23 cellular contexts compared by ENCODE assay signal in genomic region chr5:172425402-172425801, GRCh38. TPM values are rescaled to one million over a fixed set of nuclear protein-coding genes. Genes with fewer than 3 reads are reported as not detected.
DNase-seq lines count a peak whose midpoint lies in the region; ATAC-seq and TF ChIP-seq lines count a peak whose summit lies in the region.
"Had no signal": no experiment of that assay in that cellular context is flagged by ENCODE, and none has a peak within 500 bp of the region (broad histone marks: within the 10 kb centered on the region; RNA-seq: fewer than 3 reads in every experiment).

No MANE protein-coding gene starts in this region.

- H3K4me3 ChIP-seq in right atrium auricular region, result no peak overlapping the region
- H3K4me3 ChIP-seq in right cardiac atrium (ENCODE audit: low read length), result no peak overlapping the region
- no peak overlapping the region for H3K4me3 ChIP-seq in mucosa of stomach (ENCODE audit: low read length)
- H3K4me3 ChIP-seq in stomach smooth muscle (ENCODE audit: low read length in 2 of 2), result peak overlapping the region in 1 of 2 donors; percentile 8
- H3K4me3 ChIP-seq: A549, BLaER1, right lobe of liver, thoracic aorta had no signal

- DNase-seq in right atrium auricular region (ENCODE audit: low spot score) (no peak), right cardiac atrium (no peak), T-helper 2 cell (no peak), ACHN (no peak), KBM-7 (no peak)
- DNase-seq: activated CD4-positive, alpha-beta T cell treated with anti-CD3 and anti-CD28 coated beads, Interleukin-2, amount 50 U/mL, for 4 hours; activated effector memory CD4-positive, alpha-beta T cell treated with Interleukin-2 at 50 U/mL for 16 hours; activated naive CD8-positive, alpha-beta T cell treated with anti-CD3 and anti-CD28 coated beads, Interleukin-2, amount 50 U/mL, for 24 hours; foreskin keratinocyte; HCEC 1CT; Kasumi-1; NCI-H1048; NCI-H2029; right lobe of liver; stimulated activated CD4-positive, alpha-beta T cell treated with anti-CD3 and anti-CD28 coated beads, Interleukin-15, amount 100 ng/mL, for 24 hours had no signal

- no peaks in the 10 kb centered on the region for H3K27me3 ChIP-seq in right atrium auricular region
- no peaks in the 10 kb centered on the region for H3K27me3 ChIP-seq in right cardiac atrium (ENCODE audit: control insufficient read depth, insufficient read depth)
- H3K27me3 ChIP-seq in mucosa of stomach (ENCODE audit: control insufficient read depth, insufficient read depth, low read length), result no peaks in the 10 kb centered on the region
- no peaks in the 10 kb centered on the region for H3K27me3 ChIP-seq in stomach smooth muscle (ENCODE audit: control insufficient read depth in 1 of 2, insufficient read depth in 2 of 2, low read length in 2 of 2)
- H3K27me3 ChIP-seq: BLaER1, foreskin keratinocyte, right lobe of liver had no signal

- TF ChIP-seq CTCF in right atrium auricular region (IDR thresholded peaks at IDR 0.05), result no peak

- intact Hi-C loops in right cardiac atrium (cut with DNase I), result no loop called here

- in situ Hi-C loops in ACHN (cut with HindIII; ENCODE audit: low pct_ligation_motif_present, low pct_unique_long_range_greater_than_20kb, low sequenced_read_pairs) (no loop called here), KBM-7 (cut with MboI; ENCODE audit: low pct_unique_long_range_greater_than_20kb, low sequenced_read_pairs) (no loop called here)

- H3K27ac ChIP-seq in right atrium auricular region, result peak overlapping the region; percentile 31 to 64
- H3K27ac ChIP-seq in right cardiac atrium (ENCODE audit: low read length), result no peak overlapping the region
- peak overlapping the region; percentile 60 for H3K27ac ChIP-seq in stomach smooth muscle (ENCODE audit: low read length)
- H3K27ac ChIP-seq: A549, BLaER1, foreskin keratinocyte, neutrophil, right lobe of liver, thoracic aorta had no signal

- H3K4me1 ChIP-seq in right atrium auricular region (peaks cover 0 to 40% of the 10 kb centered on the region in 2 donors), right cardiac atrium (ENCODE audit: control insufficient read depth, insufficient read depth, low read length) (peaks cover 7% of the 10 kb centered on the region), mucosa of stomach (ENCODE audit: control insufficient read depth, insufficient read depth, low read length) (peaks cover 29% of the 10 kb centered on the region), stomach smooth muscle (ENCODE audit: control insufficient read depth, insufficient read depth, low read length) (peaks cover 77% of the 10 kb centered on the region)

- ATAC-seq in right cardiac atrium (no peak), GM19452 (IDR thresholded peaks at IDR 0.05; ENCODE audit: unreplicated experiment) (no peak)
- ATAC-seq: A549; activated naive CD8-positive, alpha-beta T cell treated with anti-CD3 and anti-CD28 coated beads, Interleukin-2, amount 50 U/mL, for 24 hours; foreskin keratinocyte; right lobe of liver; WTC11 had no signal

- peak overlapping the region; percentile 7 for H3K9ac ChIP-seq in mucosa of stomach (ENCODE audit: low read length)
- peak overlapping the region; percentile 14 to 29 for H3K9ac ChIP-seq in stomach smooth muscle (ENCODE audit: low read length in 2 of 2)
- H3K9ac ChIP-seq: BLaER1 had no signal

- H3K9me3 ChIP-seq in right atrium auricular region (no peaks in the 10 kb centered on the region), right cardiac atrium (ENCODE audit: control insufficient read depth, low read length) (no peaks in the 10 kb centered on the region), mucosa of stomach (ENCODE audit: control insufficient read depth, low read length) (no peaks in the 10 kb centered on the region), stomach smooth muscle (ENCODE audit: control insufficient read depth in 2 of 2, low read length in 2 of 2) (no peaks in the 10 kb centered on the region)
- H3K9me3 ChIP-seq: A549, neutrophil, right lobe of liver, thoracic aorta had no signal

- H3K36me3 ChIP-seq in right atrium auricular region, result peaks cover 14% of the 10 kb centered on the region
- H3K36me3 ChIP-seq in mucosa of stomach (ENCODE audit: control insufficient read depth, insufficient read depth, low read length), result no peaks in the 10 kb centered on the region
- peaks cover 0 to 7% of the 10 kb centered on the region in 2 donors for H3K36me3 ChIP-seq in stomach smooth muscle (ENCODE audit: control insufficient read depth in 2 of 2, insufficient read depth in 2 of 2, low read length in 2 of 2)
- H3K36me3 ChIP-seq: neutrophil, right lobe of liver had no signal

- 75% methylated on average over 12 of the region's 12 CpGs for WGBS in right cardiac atrium

RNA-seq across cellular contexts. Expression of gene SH3PXD2B, which starts 28.9 kb away (rescaled TPM):
- total RNA-seq in right atrium auricular region, result 10 to 100 TPM in 1 of 2 donors, 1 to 10 TPM in 1; 7.2 to 13.9 TPM
- total RNA-seq in right cardiac atrium, result 10 to 100 TPM in 1 of 4 donors, 1 to 10 TPM in 3; 5.1 to 18.0 (median 9.1) TPM
- polyA plus RNA-seq in right cardiac atrium, result 2.2 TPM
